ENCODE assay signal across 8 cellular contexts in the genomic region with DNA sequence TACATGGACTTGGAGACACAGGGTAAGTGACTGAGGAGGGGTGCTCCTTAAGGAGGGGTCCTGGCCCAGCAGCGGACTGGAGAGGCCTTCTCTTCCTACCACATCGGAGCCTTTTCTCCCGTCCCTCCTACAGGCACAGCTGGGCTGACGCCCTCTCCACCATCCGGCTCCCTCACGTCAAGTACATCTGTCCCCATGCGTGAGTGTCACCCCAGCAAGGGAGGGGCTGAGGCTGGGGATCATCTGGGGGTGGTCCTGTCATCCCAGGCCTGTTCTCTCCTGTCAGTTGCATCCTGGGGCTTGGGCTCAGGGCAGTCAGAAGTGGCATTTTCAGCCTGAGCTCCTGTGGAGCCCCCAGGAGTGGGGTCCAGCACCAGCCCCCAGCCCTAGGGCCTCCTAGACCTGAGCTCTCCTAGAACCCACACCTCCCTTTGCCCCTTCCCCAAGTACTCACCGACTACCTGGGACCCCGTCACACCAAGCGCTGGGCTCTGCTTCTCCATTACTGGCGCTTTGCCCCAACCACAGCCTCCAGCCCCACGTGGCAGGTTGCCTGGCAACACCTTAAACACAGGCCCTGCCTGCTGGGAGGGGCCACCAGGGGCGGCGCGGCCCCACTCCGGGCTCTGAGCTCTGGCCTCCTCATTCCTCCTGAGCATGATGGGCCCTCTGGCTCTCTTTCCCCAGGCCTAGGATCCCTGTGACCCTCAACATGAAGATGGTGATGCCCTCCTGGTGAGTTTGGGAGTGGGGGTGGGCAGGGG. TPM values are rescaled to one million over a fixed set of nuclear protein-coding genes. Genes with fewer than 3 reads are reported as not detected.
DNase-seq lines count a peak whose midpoint lies in the region; ATAC-seq and TF ChIP-seq lines count a peak whose summit lies in the region.

No MANE protein-coding gene starts in this region.

- no peaks in the 10 kb centered on the region for H3K27me3 ChIP-seq in upper lobe of right lung

- H3K4me1 ChIP-seq in HEK293 (ENCODE audit: control insufficient read depth, insufficient read depth, low read length) (peaks cover 9% of the 10 kb centered on the region; the same call in 1 of the 2 replicates), upper lobe of right lung (peaks cover 25% of the 10 kb centered on the region)

- H3K9me3 ChIP-seq in HEK293 (ENCODE audit: control insufficient read depth, insufficient read depth, low read depth, low read length): no peaks in the 10 kb centered on the region
- H3K9me3 ChIP-seq in upper lobe of right lung: no peaks in the 10 kb centered on the region

- TF ChIP-seq CTCF in HEK293 (tag by site-specific recombination; IDR thresholded peaks at IDR 0.05) (no peak), upper lobe of right lung (IDR thresholded peaks at IDR 0.05) (no peak), WTC11 (IDR thresholded peaks at IDR 0.05) (no peak)

- H3K27ac ChIP-seq in HEK293 (ENCODE audit: extremely low read depth, low read depth, low read length): no peak overlapping the region
- peak overlapping the region; percentile 30 for H3K27ac ChIP-seq in upper lobe of right lung

- DNase-seq in A172 (ENCODE audit: low spot score) (peak; percentile 57), iris pigment epithelial cell (ENCODE audit: low read depth) (peak; percentile 43), upper lobe of right lung (peak; percentile 87), NCI-H128 (lab: John Stamatoyannopoulos, UW; ENCODE audit: unreplicated experiment) (no peak), WTC11 (ENCODE audit: low spot score) (no peak)
- peak; percentile 77 for DNase-seq in activated effector memory CD4-positive, alpha-beta T cell treated with anti-CD3 and anti-CD28 coated beads, Interleukin-2, amount 50 U/mL, for 16 hours

- no peak overlapping the region; the same call in 1 of the 2 replicates for H3K27ac Mint-ChIP-seq in WTC11

- POLR2A ChIA-PET in HEK293 (lab: Yijun Ruan, JAX) (interaction anchor here (0.6 to 8.9 kb wide), 2 partner anchors 15 to 117 kb away, joined by 3 to 101 read pairs; a partner anchor contains a TSS), WTC11 (lab: Charles Lee) (no interaction called here)

- ATAC-seq in upper lobe of right lung: peak; percentile 53
- ATAC-seq in HG02885 (IDR thresholded peaks at IDR 0.05; ENCODE audit: poor library complexity, unreplicated experiment): no peak
- ATAC-seq in WTC11: no peak

- H3K36me3 Mint-ChIP-seq in WTC11: peaks cover 12% of the 10 kb centered on the region

- H3K27me3 Mint-ChIP-seq in WTC11 (ENCODE audit: low read depth): no peaks in the 10 kb centered on the region

- H3K4me3 ChIP-seq in HEK293 (ENCODE audit: low read depth, low read length): no peak overlapping the region
- H3K4me3 ChIP-seq in upper lobe of right lung: no peak overlapping the region

- CTCF ChIA-PET in HEK293 (lab: Yijun Ruan, JAX): interaction anchor here (0.6 kb wide), 1 partner anchor 85 kb away, joined by 3 read pairs; no protein-coding TSS in a partner anchor
- CTCF ChIA-PET in WTC11 (lab: Charles Lee): interaction anchor here (0.8 to 2.2 kb wide), 4 partner anchors 15 to 23 kb away, joined by 3 to 8 read pairs (median 4); a partner anchor contains a TSS

- no peaks in the 10 kb centered on the region for H3K9me3 Mint-ChIP-seq in WTC11

- H3K4me3 Mint-ChIP-seq in WTC11: no peak overlapping the region; the same call in 1 of the 2 replicates

- intact Hi-C loops in upper lobe of right lung (cut with DNase I): no loop called here

- peaks cover 0 to 68% of the 10 kb centered on the region in 2 experiments; a peak in 2 of 3 replicates for H3K36me3 ChIP-seq in HEK293 (ENCODE audit: control insufficient read depth in 2 of 2, insufficient read depth in 1 of 2, low read length in 2 of 2)
- peaks cover 51% of the 10 kb centered on the region for H3K36me3 ChIP-seq in upper lobe of right lung

- H3K4me1 Mint-ChIP-seq in WTC11: peaks cover 15% of the 10 kb centered on the region

TF ChIP-seq in HEK293, 187 proteins besides CTCF, POLR2A, EP300 and RAD21 (continues in another document):
- TF ChIP-seq ZIC2 (tag by site-specific recombination; IDR thresholded peaks at IDR 0.05) (peak; percentile 50), ZNF549 (tag by site-specific recombination; IDR thresholded peaks at IDR 0.05) (no peak), YY1 (tag by site-specific recombination; IDR thresholded peaks at IDR 0.05) (no peak), GLIS2 (tag by site-specific recombination; IDR thresholded peaks at IDR 0.05) (peak; percentile 79), GLIS1 (tag by site-specific recombination; IDR thresholded peaks at IDR 0.05) (peak; percentile 46), KLF8 (tag by site-specific recombination; IDR thresholded peaks at IDR 0.05) (no peak), ZBTB8A (tag by site-specific recombination; IDR thresholded peaks at IDR 0.05) (0 out of 2 replicates have a peak, but pooled peaks have one; percentile 10), ZBTB17 (tag by site-specific recombination; IDR thresholded peaks at IDR 0.05) (peak; percentile 61)
- TF ChIP-seq, protein P1, sequence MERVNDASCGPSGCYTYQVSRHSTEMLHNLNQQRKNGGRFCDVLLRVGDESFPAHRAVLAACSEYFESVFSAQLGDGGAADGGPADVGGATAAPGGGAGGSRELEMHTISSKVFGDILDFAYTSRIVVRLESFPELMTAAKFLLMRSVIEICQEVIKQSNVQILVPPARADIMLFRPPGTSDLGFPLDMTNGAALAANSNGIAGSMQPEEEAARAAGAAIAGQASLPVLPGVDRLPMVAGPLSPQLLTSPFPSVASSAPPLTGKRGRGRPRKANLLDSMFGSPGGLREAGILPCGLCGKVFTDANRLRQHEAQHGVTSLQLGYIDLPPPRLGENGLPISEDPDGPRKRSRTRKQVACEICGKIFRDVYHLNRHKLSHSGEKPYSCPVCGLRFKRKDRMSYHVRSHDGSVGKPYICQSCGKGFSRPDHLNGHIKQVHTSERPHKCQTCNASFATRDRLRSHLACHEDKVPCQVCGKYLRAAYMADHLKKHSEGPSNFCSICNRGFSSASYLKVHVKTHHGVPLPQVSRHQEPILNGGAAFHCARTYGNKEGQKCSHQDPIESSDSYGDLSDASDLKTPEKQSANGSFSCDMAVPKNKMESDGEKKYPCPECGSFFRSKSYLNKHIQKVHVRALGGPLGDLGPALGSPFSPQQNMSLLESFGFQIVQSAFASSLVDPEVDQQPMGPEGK (tag by site-specific recombination; IDR thresholded peaks at IDR 0.05): peak; percentile 72

TF ChIP-seq in WTC11, 78 proteins besides CTCF, POLR2A, EP300 and RAD21 (continues in another document):
- TF ChIP-seq, protein P2, sequence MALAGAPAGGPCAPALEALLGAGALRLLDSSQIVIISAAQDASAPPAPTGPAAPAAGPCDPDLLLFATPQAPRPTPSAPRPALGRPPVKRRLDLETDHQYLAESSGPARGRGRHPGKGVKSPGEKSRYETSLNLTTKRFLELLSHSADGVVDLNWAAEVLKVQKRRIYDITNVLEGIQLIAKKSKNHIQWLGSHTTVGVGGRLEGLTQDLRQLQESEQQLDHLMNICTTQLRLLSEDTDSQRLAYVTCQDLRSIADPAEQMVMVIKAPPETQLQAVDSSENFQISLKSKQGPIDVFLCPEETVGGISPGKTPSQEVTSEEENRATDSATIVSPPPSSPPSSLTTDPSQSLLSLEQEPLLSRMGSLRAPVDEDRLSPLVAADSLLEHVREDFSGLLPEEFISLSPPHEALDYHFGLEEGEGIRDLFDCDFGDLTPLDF (CRISPR knock-in tag; IDR thresholded peaks at IDR 0.05): no peak
- TF ChIP-seq NR2C2 (CRISPR knock-in tag; IDR thresholded peaks at IDR 0.05) (no peak), CREM (CRISPR knock-in tag; IDR thresholded peaks at IDR 0.05) (no peak)
- TF ChIP-seq, protein P3, sequence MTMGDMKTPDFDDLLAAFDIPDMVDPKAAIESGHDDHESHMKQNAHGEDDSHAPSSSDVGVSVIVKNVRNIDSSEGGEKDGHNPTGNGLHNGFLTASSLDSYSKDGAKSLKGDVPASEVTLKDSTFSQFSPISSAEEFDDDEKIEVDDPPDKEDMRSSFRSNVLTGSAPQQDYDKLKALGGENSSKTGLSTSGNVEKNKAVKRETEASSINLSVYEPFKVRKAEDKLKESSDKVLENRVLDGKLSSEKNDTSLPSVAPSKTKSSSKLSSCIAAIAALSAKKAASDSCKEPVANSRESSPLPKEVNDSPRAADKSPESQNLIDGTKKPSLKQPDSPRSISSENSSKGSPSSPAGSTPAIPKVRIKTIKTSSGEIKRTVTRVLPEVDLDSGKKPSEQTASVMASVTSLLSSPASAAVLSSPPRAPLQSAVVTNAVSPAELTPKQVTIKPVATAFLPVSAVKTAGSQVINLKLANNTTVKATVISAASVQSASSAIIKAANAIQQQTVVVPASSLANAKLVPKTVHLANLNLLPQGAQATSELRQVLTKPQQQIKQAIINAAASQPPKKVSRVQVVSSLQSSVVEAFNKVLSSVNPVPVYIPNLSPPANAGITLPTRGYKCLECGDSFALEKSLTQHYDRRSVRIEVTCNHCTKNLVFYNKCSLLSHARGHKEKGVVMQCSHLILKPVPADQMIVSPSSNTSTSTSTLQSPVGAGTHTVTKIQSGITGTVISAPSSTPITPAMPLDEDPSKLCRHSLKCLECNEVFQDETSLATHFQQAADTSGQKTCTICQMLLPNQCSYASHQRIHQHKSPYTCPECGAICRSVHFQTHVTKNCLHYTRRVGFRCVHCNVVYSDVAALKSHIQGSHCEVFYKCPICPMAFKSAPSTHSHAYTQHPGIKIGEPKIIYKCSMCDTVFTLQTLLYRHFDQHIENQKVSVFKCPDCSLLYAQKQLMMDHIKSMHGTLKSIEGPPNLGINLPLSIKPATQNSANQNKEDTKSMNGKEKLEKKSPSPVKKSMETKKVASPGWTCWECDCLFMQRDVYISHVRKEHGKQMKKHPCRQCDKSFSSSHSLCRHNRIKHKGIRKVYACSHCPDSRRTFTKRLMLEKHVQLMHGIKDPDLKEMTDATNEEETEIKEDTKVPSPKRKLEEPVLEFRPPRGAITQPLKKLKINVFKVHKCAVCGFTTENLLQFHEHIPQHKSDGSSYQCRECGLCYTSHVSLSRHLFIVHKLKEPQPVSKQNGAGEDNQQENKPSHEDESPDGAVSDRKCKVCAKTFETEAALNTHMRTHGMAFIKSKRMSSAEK (CRISPR knock-in tag; IDR thresholded peaks at IDR 0.05; ENCODE audit: borderline replicate concordance): no peak

RNA-seq across cellular contexts. Expression of a gene that starts 2.3 kb away (rescaled TPM):
- 59.0 and 68.0 TPM in 2 replicates for total RNA-seq in A172 (2014; rRNA removed; shearing (Covaris generic))
- total RNA-seq in upper lobe of right lung: 45.9 TPM
- total RNA-seq in WTC11 (2021): 131 to 164 TPM (median 134 TPM) in 3 replicates

RNA-seq across cellular contexts. Expression of a gene that starts 7.4 kb away (rescaled TPM):
- total RNA-seq in A172 (2014; rRNA removed; shearing (Covaris generic)): 109 and 110 TPM in 2 replicates
- total RNA-seq in upper lobe of right lung (62.9 TPM), WTC11 (2021) (30.3 to 36.6 TPM (median 35.8 TPM) in 3 replicates)

RNA-seq across cellular contexts. Expression of a gene that starts 15.0 kb away (rescaled TPM):
- 47.9 and 73.3 TPM in 2 replicates for total RNA-seq in A172 (2014; rRNA removed; shearing (Covaris generic))
- total RNA-seq in upper lobe of right lung: 46.5 TPM
- 59.9 to 66.2 TPM (median 62.2 TPM) in 3 replicates for total RNA-seq in WTC11 (2021)

RNA-seq across cellular contexts. Expression of a gene that starts 32.0 kb away (rescaled TPM):
- 15.3 and 21.5 TPM in 2 replicates for total RNA-seq in A172 (2014; rRNA removed; shearing (Covaris generic))
- total RNA-seq in upper lobe of right lung (40.1 TPM), WTC11 (2021) (22.7 to 31.2 TPM (median 25.4 TPM) in 3 replicates)

RNA-seq across cellular contexts. Expression of a gene that starts 49.9 kb away (rescaled TPM):
- total RNA-seq in A172 (2014; rRNA removed; shearing (Covaris generic)): 28.1 and 29.4 TPM in 2 replicates
- 66.2 TPM for total RNA-seq in upper lobe of right lung
- 35.9 to 45.1 TPM (median 36.6 TPM) in 3 replicates for total RNA-seq in WTC11 (2021)

Comparison
In these comparisons a context has a peak if more than half of its experiments do, and no peak if none do; other contexts are left out.
1. DNase-seq: peak in A172 (single experiment), activated effector memory CD4-positive, alpha-beta T cell treated with anti-CD3 and anti-CD28 coated beads, Interleukin-2, amount 50 U/mL, for 16 hours (single experiment), iris pigment epithelial cell (single experiment) and upper lobe of right lung (single experiment); none in NCI-H128 (single experiment) and WTC11 (single experiment).